Comparison of ENCODE assay signal across 1 cellular context in genomic region chr7:137664846-137665245, GRCh38.
TF ChIP-seq lines count a peak whose summit lies in the region.

No MANE protein-coding gene starts in this region.

TF ChIP-seq in GM12878, 131 proteins besides CTCF, POLR2A, EP300 and RAD21 (continued from another document):
- no peak for TF ChIP-seq ASH2L (IDR thresholded peaks at IDR 0.05; ENCODE audit: borderline replicate concordance, low read depth)
